ENCODE assay signal across 8 cellular contexts in the genomic region with DNA sequence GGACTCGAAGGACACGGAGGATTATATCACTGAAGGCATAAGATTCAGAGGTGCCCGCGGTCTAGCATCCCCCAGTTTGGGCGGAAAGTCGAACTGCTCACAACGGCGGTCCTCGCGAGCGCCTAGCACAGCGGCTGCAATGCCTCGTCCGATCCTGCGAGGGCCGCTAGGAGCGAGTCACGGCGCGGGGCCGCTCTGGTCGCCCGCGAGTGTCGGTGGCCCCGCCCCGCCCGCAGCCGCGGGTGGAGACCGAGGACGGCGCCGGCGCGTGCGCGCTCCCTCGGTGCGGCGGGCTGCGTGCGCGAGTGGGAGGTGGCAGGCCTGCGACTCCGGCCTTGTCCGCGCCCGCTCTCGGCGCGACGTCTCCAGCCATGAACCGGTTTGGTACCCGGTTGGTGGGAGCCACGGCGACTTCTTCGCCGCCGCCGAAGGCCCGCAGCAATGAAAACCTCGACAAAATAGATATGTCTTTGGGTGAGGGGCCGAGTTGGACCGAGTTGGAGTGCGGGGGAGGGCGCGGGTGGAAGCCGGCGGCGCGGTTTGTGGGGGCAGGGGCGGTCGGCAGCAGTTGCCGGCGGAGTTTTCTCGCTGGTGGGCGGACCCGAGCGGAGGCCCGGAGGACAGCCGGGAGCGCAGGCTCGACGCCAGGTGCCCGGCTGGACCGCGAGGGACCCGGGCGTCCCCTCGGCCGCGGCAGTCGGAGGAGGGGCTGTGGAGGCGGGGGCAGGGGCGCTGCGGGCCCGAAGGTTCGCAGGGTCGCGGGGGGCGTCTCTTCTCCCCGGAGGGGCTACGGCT. TPM values are rescaled to one million over a fixed set of nuclear protein-coding genes. Genes with fewer than 3 reads are reported as not detected.
A peak's percentile ranks its signal among the peaks of the same experiment; 100 is the strongest.
DNase-seq lines count a peak whose midpoint lies in the region; ATAC-seq, FAIRE-seq and TF ChIP-seq lines count a peak whose summit lies in the region.

A gene with protein sequence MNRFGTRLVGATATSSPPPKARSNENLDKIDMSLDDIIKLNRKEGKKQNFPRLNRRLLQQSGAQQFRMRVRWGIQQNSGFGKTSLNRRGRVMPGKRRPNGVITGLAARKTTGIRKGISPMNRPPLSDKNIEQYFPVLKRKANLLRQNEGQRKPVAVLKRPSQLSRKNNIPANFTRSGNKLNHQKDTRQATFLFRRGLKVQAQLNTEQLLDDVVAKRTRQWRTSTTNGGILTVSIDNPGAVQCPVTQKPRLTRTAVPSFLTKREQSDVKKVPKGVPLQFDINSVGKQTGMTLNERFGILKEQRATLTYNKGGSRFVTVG (plus strand): TSS at position 283 of the 795 bp plus-strand sequence. CDS start 89 bp downstream, at position 372.

- peak; percentile 85 for DNase-seq in GM18507 (ENCODE audit: extremely low spot score, insufficient read length, low read depth)
- peak; percentile 92 to 94 for DNase-seq in NCI-H2081 (lab: John Stamatoyannopoulos, UW)
- DNase-seq in T-helper 9 cell, result peak; percentile 80
- peak; percentile 53 for DNase-seq in astrocyte of the cerebellum (ENCODE audit: low read depth)
- DNase-seq in hepatocyte (ENCODE audit: low spot score), result peak; percentile 96
- no peak for DNase-seq in retinal pigment epithelial cell (ENCODE audit: low read depth)
- no peak for DNase-seq in OCI-M2 (lab: John Stamatoyannopoulos, UW; ENCODE audit: unreplicated experiment)

- under 1% methylated on average over 67 of the region's 104 CpGs for WGBS in hepatocyte (ENCODE audit: low lambda C conversion rate, missing lambda C conversion rate)

- peak; percentile 76 for ATAC-seq in HG02970 (IDR thresholded peaks at IDR 0.05; ENCODE audit: low FRiP score, unreplicated experiment)

- H4K20me1 ChIP-seq in hepatocyte (ENCODE audit: insufficient read depth, poor library complexity, severe bottlenecking), result peaks cover 40% of the 10 kb centered on the region

- peak within 1 kb of the TSS; percentile 99 for H3K27ac ChIP-seq in hepatocyte

- in situ Hi-C loops in astrocyte of the cerebellum (cut with HindIII; ENCODE audit: low sequenced_read_pairs), result no loop called here

- H3K4me3 ChIP-seq in astrocyte of the cerebellum (ENCODE audit: low read depth, low read length) (peak within 1 kb of the TSS; percentile 72), hepatocyte (peak within 1 kb of the TSS; percentile 82), retinal pigment epithelial cell (ENCODE audit: low read length) (peak within 1 kb of the TSS; percentile 79)

- H3K27me3 ChIP-seq in hepatocyte, result no peaks in the 10 kb centered on the region

- TF ChIP-seq CTCF in astrocyte of the cerebellum (IDR thresholded peaks at IDR 0.05; ENCODE audit: low read depth, low read length, missing control alignments) (peak; percentile 30), hepatocyte (IDR thresholded peaks at IDR 0.05; ENCODE audit: poor library complexity) (peak; percentile 44), retinal pigment epithelial cell (conservative IDR thresholded peaks at IDR 0.05; ENCODE audit: low read depth, low read length) (peak; percentile 29)

- H3K9me2 ChIP-seq in hepatocyte (replicated peaks; ENCODE audit: insufficient read depth), result no peaks in the 10 kb centered on the region

- peak within 1 kb of the TSS; percentile 85 for H3K4me2 ChIP-seq in hepatocyte

- FAIRE-seq in GM18507 (lab: Jason Lieb, UNC), result peak; percentile 90

- H3K9me3 ChIP-seq in hepatocyte (ENCODE audit: low read depth), result no peaks in the 10 kb centered on the region

- peaks cover 10% of the 10 kb centered on the region for H3K4me1 ChIP-seq in hepatocyte (ENCODE audit: insufficient read depth)

- peak within 1 kb of the TSS; percentile 92 for H2AFZ ChIP-seq in hepatocyte

- H3K79me2 ChIP-seq in hepatocyte, result peaks cover 38% of the 10 kb centered on the region

- no peaks in the 10 kb centered on the region for H3K36me3 ChIP-seq in hepatocyte (replicated peaks; ENCODE audit: insufficient read depth, low read depth)

RNA-seq across cellular contexts. Expression of the gene that starts here (rescaled TPM):
- total RNA-seq in hepatocyte, result 43.2 and 51.0 TPM in 2 replicates
- 24.2 and 32.1 TPM in 2 replicates for polyA plus RNA-seq in hepatocyte

Comparison
In these comparisons a context has a peak if more than half of its experiments do, and no peak if none do; other contexts are left out.
1. DNase-seq: peak in GM18507 (single experiment), NCI-H2081 (2 of 2), T-helper 9 cell (single experiment), astrocyte of the cerebellum (single experiment) and hepatocyte (single experiment); none in retinal pigment epithelial cell (single experiment) and OCI-M2 (single experiment).
2. Peak in every context shown above with its lines, with median percentiles within 50 percentile points of each other: H3K4me3 ChIP-seq and CTCF ChIP-seq.